Comparison of ENCODE assay signal across 32 cellular contexts in genomic region chr10:31963598-31963980, GRCh38. TPM values are rescaled to one million over a fixed set of nuclear protein-coding genes. Genes with fewer than 3 reads are reported as not detected.
DNase-seq lines count a peak whose midpoint lies in the region; ATAC-seq, FAIRE-seq and TF ChIP-seq lines count a peak whose summit lies in the region.
"Had no signal": no experiment of that assay in that cellular context is flagged by ENCODE, and none has a peak within 500 bp of the region (broad histone marks: within the 10 kb centered on the region; RNA-seq: fewer than 3 reads in every experiment).

No MANE protein-coding gene starts in this region.

- peak; percentile 73 for FAIRE-seq in keratinocyte (lab: Jason Lieb, UNC)
- FAIRE-seq: colon, islet of Langerhans had no signal

- no peaks in the 10 kb centered on the region for H3F3A ChIP-seq in SK-N-SH (replicated peaks; ENCODE audit: insufficient read depth)

- H3K4me3 ChIP-seq in SK-N-SH (ENCODE audit: low read depth in 2 of 2, low read length in 1 of 2) (no peak overlapping the region), keratinocyte (ENCODE audit: control insufficient read depth in 2 of 3, extremely low read depth in 1 of 3, insufficient read depth in 2 of 3, low read depth in 1 of 3, low read length in 3 of 3) (no peak overlapping the region), upper lobe of left lung (no peak overlapping the region)
- H3K4me3 ChIP-seq: ascending aorta, cardiac muscle cell, prostate gland, SJSA1, transverse colon had no signal

- H3K27me3 ChIP-seq in SK-N-SH (ENCODE audit: insufficient read depth) (no peaks in the 10 kb centered on the region), keratinocyte (ENCODE audit: control insufficient read depth, extremely low read depth, insufficient read depth, low read length) (no peaks in the 10 kb centered on the region), upper lobe of left lung (no peaks in the 10 kb centered on the region)
- H3K27me3 ChIP-seq: ascending aorta, cardiac muscle cell, neutrophil, SJSA1, transverse colon had no signal

- H3K9me2 ChIP-seq in SK-N-SH = no peaks in the 10 kb centered on the region

- POLR2A ChIA-PET in SK-N-SH (lab: Yijun Ruan, JAX) = no interaction called here

- no peak overlapping the region for H2AFZ ChIP-seq in SK-N-SH (ENCODE audit: low read depth)
- H2AFZ ChIP-seq in keratinocyte (ENCODE audit: control insufficient read depth, low read length) = peak overlapping the region; percentile 0

- H3K9ac ChIP-seq in SK-N-SH = no peak overlapping the region
- no peak overlapping the region for H3K9ac ChIP-seq in keratinocyte (ENCODE audit: control insufficient read depth, extremely low read depth, insufficient read depth, low read length)

- no peaks in the 10 kb centered on the region for H3K9me1 ChIP-seq in keratinocyte (ENCODE audit: control insufficient read depth, extremely low read depth, insufficient read depth, low read length)

- H3K27ac ChIP-seq in SK-N-SH (ENCODE audit: low read depth in 2 of 2, low read length in 1 of 2) (no peak overlapping the region), VCaP (peak overlapping the region; percentile 80; the same call in 1 of the 2 replicates), keratinocyte (ENCODE audit: control insufficient read depth, insufficient read depth, low read length) (peak overlapping the region; percentile 5), upper lobe of left lung (peak overlapping the region; percentile 26 to 70 (median 38))
- H3K27ac ChIP-seq: 22Rv1, ascending aorta, cardiac muscle cell, neutrophil, prostate gland, RWPE1, SJSA1, transverse colon had no signal

- TF ChIP-seq RAD21 in SK-N-SH (IDR thresholded peaks at IDR 0.05; ENCODE audit: low read length) = no peak

- TF ChIP-seq CTCF in SK-N-SH (IDR thresholded peaks at IDR 0.05) (no peak), VCaP (conservative IDR thresholded peaks at IDR 0.05) (no peak), keratinocyte (optimal IDR thresholded peaks at IDR 0.05 in 1 of 3, IDR thresholded peaks at IDR 0.05 in 1 of 3, conservative IDR thresholded peaks at IDR 0.05 in 1 of 3; ENCODE audit: extremely low read depth in 1 of 3, insufficient read depth in 2 of 3, low read length in 3 of 3) (no peak), upper lobe of left lung (IDR thresholded peaks at IDR 0.05) (no peak)

- ATAC-seq in SK-N-SH treated with all-trans-retinoic acid at 6 μM for 48 hours (0 out of 3 replicates have a peak, but pooled peaks have one; percentile 21), upper lobe of left lung (ENCODE audit: low FRiP score in 2 of 2) (no peak), HG02798 (IDR thresholded peaks at IDR 0.05; ENCODE audit: poor library complexity, unreplicated experiment) (no peak), HG03354 (IDR thresholded peaks at IDR 0.05; ENCODE audit: poor library complexity, severe bottlenecking, unreplicated experiment) (no peak)
- ATAC-seq: activated T-cell treated with anti-CD3 and anti-CD28 coated beads, Interleukin-2, amount 50 U/mL, for 4 hours; left ventricle myocardium superior; sciatic nerve had no signal

- dilution Hi-C loops in keratinocyte (cut with MboI; ENCODE audit: extremely low pct_ligation_motif_present, low sequenced_read_pairs) = no loop called here

- no CpG with 5 or more reads among the region's 1 CpG for WGBS in SK-N-SH (ENCODE audit: low lambda C conversion rate)
- WGBS in upper lobe of left lung, 2 donors = 73% methylated on average over 1 of the region's 1 CpG; no CpG with 5 or more reads in 1 of the 2 donors

- H4K20me1 ChIP-seq in SK-N-SH (ENCODE audit: insufficient read depth) (no peaks in the 10 kb centered on the region), keratinocyte (ENCODE audit: control insufficient read depth, extremely low read depth, insufficient read depth, low read length) (no peaks in the 10 kb centered on the region)

- CTCF ChIA-PET in SK-N-SH (lab: Yijun Ruan, JAX) = interaction anchor here (1.4 to 1.9 kb wide), 2 partner anchors 17 to 42 kb away, joined by 3 to 5 read pairs; no protein-coding TSS in a partner anchor

- H3K9me3 ChIP-seq in SK-N-SH (no peaks in the 10 kb centered on the region), keratinocyte (ENCODE audit: control insufficient read depth, low read depth, low read length) (no peaks in the 10 kb centered on the region), upper lobe of left lung (no peaks in the 10 kb centered on the region)
- H3K9me3 ChIP-seq: ascending aorta, neutrophil, prostate gland, SJSA1, transverse colon had no signal

- no peak for TF ChIP-seq EP300 in SK-N-SH (IDR thresholded peaks at IDR 0.05; ENCODE audit: borderline replicate concordance in 1 of 2, low read depth in 1 of 2, low read length in 1 of 2)
- TF ChIP-seq EP300 in upper lobe of left lung (IDR thresholded peaks at IDR 0.05) = no peak

- H3K4me1 ChIP-seq in SK-N-SH (ENCODE audit: control insufficient read depth in 1 of 2, insufficient read depth in 2 of 2, low read depth in 1 of 2, low read length in 1 of 2) (peaks cover 0 to 9% of the 10 kb centered on the region in 2 experiments; a peak in 1 of 4 replicates), keratinocyte (ENCODE audit: control insufficient read depth, extremely low read depth, insufficient read depth, low read length) (peaks cover 34% of the 10 kb centered on the region), upper lobe of left lung (peaks cover 41 to 60% (median 49%) of the 10 kb centered on the region in 4 donors)
- H3K4me1 ChIP-seq: ascending aorta, prostate gland had no signal

- no peak for TF ChIP-seq POLR2A in upper lobe of left lung (IDR thresholded peaks at IDR 0.05)

- no peaks in the 10 kb centered on the region for H3K79me2 ChIP-seq in SK-N-SH (ENCODE audit: insufficient read depth)
- no peaks in the 10 kb centered on the region for H3K79me2 ChIP-seq in keratinocyte (ENCODE audit: control insufficient read depth, insufficient read depth, low read length)

- no peak overlapping the region for H3K4me2 ChIP-seq in SK-N-SH
- no peak overlapping the region for H3K4me2 ChIP-seq in keratinocyte (ENCODE audit: control insufficient read depth, extremely low read depth, insufficient read depth, low read depth, low read length)

- no peaks in the 10 kb centered on the region for H3K36me3 ChIP-seq in SK-N-SH (replicated peaks in 1 of 2; ENCODE audit: control insufficient read depth in 1 of 2, insufficient read depth in 2 of 2, low read length in 1 of 2)
- H3K36me3 ChIP-seq in keratinocyte (ENCODE audit: control insufficient read depth in 2 of 2, extremely low read depth in 1 of 2, insufficient read depth in 2 of 2, low read length in 2 of 2) = no peaks in the 10 kb centered on the region
- H3K36me3 ChIP-seq in upper lobe of left lung = no peaks in the 10 kb centered on the region
- H3K36me3 ChIP-seq: ascending aorta, cardiac muscle cell, neutrophil, prostate gland, SJSA1, transverse colon had no signal

- DNase-seq in SK-N-SH = no peak
- DNase-seq in keratinocyte (ENCODE audit: low read depth, low spot score) = no peak
- DNase-seq in upper lobe of left lung = no peak
- no peak for DNase-seq in NK-92 (lab: John Stamatoyannopoulos, UW; ENCODE audit: unreplicated experiment)
- DNase-seq: activated CD4-positive, alpha-beta T cell treated with anti-CD3 and anti-CD28 coated beads, Interleukin-2, amount 50 U/mL, for 1 hour; activated CD4-positive, CD25-positive, alpha-beta regulatory T cell; activated gamma-delta T cell; activated naive CD8-positive, alpha-beta T cell treated with anti-CD3 and anti-CD28 coated beads for 36 hours; activated T-cell treated with anti-CD3 and anti-CD28 coated beads, Interleukin-2, amount 50 U/mL, for 4 hours; C1 segment of cervical spinal cord; DMS79 treated with DMSO at 0.1 percent for 48 hours; erythroblast; GOT3; left ventricle myocardium superior; NCI-H1048; NCI-H1694; stimulated activated CD4-positive, alpha-beta T cell treated with anti-CD3 and anti-CD28 coated beads, Interleukin-4, amount 100 ng/mL, for 1 hour; transverse colon had no signal

TF ChIP-seq in SK-N-SH treated with all-trans-retinoic acid at 6 μM for 48 hours, 23 proteins besides CTCF, POLR2A, EP300 and RAD21 (continues in another document):
- TF ChIP-seq ZNF70 (CRISPR knock-in tag; IDR thresholded peaks at IDR 0.05) = no peak
- TF ChIP-seq CREB5 (CRISPR knock-in tag; IDR thresholded peaks at IDR 0.05; ENCODE audit: low read depth) = no peak

TF ChIP-seq in SK-N-SH, 30 proteins besides CTCF, POLR2A, EP300 and RAD21 (continues in another document):
- TF ChIP-seq NRF1 (IDR thresholded peaks at IDR 0.05; ENCODE audit: low read depth, low read length) = no peak
- no peak for TF ChIP-seq EZH2phosphoT487 (IDR thresholded peaks at IDR 0.05; ENCODE audit: borderline replicate concordance, low read depth)
- no peak for TF ChIP-seq TAF1 (IDR thresholded peaks at IDR 0.05; ENCODE audit: borderline replicate concordance, low read depth, low read length)
- TF ChIP-seq USF2 (IDR thresholded peaks at IDR 0.05; ENCODE audit: borderline replicate concordance, low read depth, low read length) = no peak
- no peak for TF ChIP-seq YY1 (IDR thresholded peaks at IDR 0.05; ENCODE audit: low read depth)
- TF ChIP-seq MAX (IDR thresholded peaks at IDR 0.05; ENCODE audit: low read depth) = no peak
- TF ChIP-seq RFX5 (IDR thresholded peaks at IDR 0.05; ENCODE audit: low read length) = no peak
- TF ChIP-seq GATA2 (CRISPR knock-in tag; IDR thresholded peaks at IDR 0.05) = no peak
- no peak for TF ChIP-seq SMC3 (IDR thresholded peaks at IDR 0.05; ENCODE audit: low read depth, low read length)

RNA-seq across cellular contexts. Expression of gene ARHGAP12, which starts 35.0 kb away (rescaled TPM):
- polyA plus RNA-seq in SK-N-SH (2012; rRNA removed) (8.6 and 12.2 TPM in 2 replicates), keratinocyte (13.7 to 26.6 TPM (median 16.1 TPM) in 3 replicates)
- polyA plus RNA-seq in SK-N-SH (2012; cell fraction: cytosol; rRNA removed) = 12.2 and 14.3 TPM in 2 replicates
- polyA plus RNA-seq in SK-N-SH (2012; cell fraction: nucleus; rRNA removed) = 9.5 and 23.9 TPM in 2 replicates
- 29.7 TPM for polyA plus RNA-seq in keratinocyte (2011; ENCODE audit: low read depth)
- 9.1 and 19.4 TPM in 2 replicates for polyA plus RNA-seq in keratinocyte (2011; cell fraction: cytosol; rRNA removed)
- polyA plus RNA-seq in keratinocyte (2011; cell fraction: nucleus; rRNA removed) = 23.8 and 30.6 TPM in 2 replicates
- polyA plus RNA-seq in keratinocyte (2012; ENCODE audit: low replicate concordance) = 11.7 and 18.6 TPM in 2 replicates
- 5.1 to 32.9 TPM (median 13.3 TPM) in 3 replicates for polyA minus RNA-seq in keratinocyte
- 21.5 TPM for polyA minus RNA-seq in keratinocyte (2011; cell fraction: cytosol; rRNA and poly(A)+ RNA removed)
- 23.6 and 43.0 TPM in 2 replicates for polyA minus RNA-seq in keratinocyte (2011; cell fraction: nucleus; rRNA and poly(A)+ RNA removed)
- total RNA-seq in upper lobe of left lung = 10 to 100 TPM; 16.8 to 63.2 (median 29.7) TPM

Comparison
In these comparisons a context has a peak if more than half of its experiments do, and no peak if none do; other contexts are left out.
1. H3K27ac ChIP-seq: peak in VCaP (single experiment), keratinocyte (single experiment) and upper lobe of left lung (4 of 4); none in SK-N-SH (0 of 2).